Comparison of ENCODE assay signal across 13 cellular contexts in the genomic region with DNA sequence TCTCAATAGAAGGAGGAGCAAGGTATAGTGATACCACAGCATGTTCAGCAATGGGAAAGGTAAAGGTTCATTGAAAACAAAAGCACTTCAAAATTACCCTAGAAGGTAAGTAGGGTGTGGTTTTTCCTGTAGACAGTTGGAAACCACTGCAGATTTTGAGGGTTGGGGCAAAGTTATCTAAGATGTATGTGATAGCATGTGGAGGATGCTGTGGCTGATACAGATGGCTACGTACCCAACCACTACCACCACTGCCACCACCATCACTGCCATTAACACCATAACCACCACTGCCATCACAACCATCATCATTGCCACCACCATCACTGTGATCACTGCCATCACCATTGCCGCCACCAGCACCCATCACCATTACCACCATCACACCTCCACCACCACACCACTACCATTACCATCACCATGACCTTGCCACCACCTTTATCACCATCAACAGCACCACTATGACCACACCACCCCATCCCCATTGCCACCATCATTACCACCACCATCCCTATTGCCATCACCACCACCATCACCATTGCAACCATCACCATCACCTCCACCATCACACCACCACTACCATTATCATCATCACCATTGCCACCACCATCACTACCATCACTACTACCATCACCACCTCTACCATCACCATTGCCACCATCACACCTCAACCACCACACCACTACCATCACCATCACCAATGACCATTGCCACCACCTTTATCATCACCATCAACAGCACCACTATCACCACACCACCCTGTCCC. TPM values are rescaled to one million over a fixed set of nuclear protein-coding genes. Genes with fewer than 3 reads are reported as not detected.
DNase-seq lines count a peak whose midpoint lies in the region; ATAC-seq and TF ChIP-seq lines count a peak whose summit lies in the region.
"Had no signal": no experiment of that assay in that cellular context is flagged by ENCODE, and none has a peak within 500 bp of the region (broad histone marks: within the 10 kb centered on the region; RNA-seq: fewer than 3 reads in every experiment).

No MANE protein-coding gene starts in this region.

- intact Hi-C loops in right cardiac atrium (cut with DNase I): no loop called here
- intact Hi-C loops in esophagus muscularis mucosa (cut with DNase I): loop anchor here (5.0 kb wide), 1 partner anchor 63 kb away; a partner anchor contains a TSS
- intact Hi-C loops in upper lobe of right lung (cut with DNase I): no loop called here
- intact Hi-C loops in sciatic nerve (cut with DNase I): no loop called here
- intact Hi-C loops in gastrocnemius medialis (cut with DNase I; ENCODE audit: low total_unique reads): no loop called here

- in situ Hi-C loops in gastrocnemius medialis (cut with MboI; ENCODE audit: low sequenced_read_pairs in 4 of 4): loop anchor here in 1 of 4 donors (25.0 kb wide), 1 partner anchor 353 kb away; no protein-coding TSS in a partner anchor

- peaks cover 0 to 6% of the 10 kb centered on the region in 2 donors for H3K4me1 ChIP-seq in right atrium auricular region
- H3K4me1 ChIP-seq in right cardiac atrium (ENCODE audit: control insufficient read depth, insufficient read depth, low read length): no peaks in the 10 kb centered on the region
- peaks cover 9 to 23% (median 18%) of the 10 kb centered on the region in 4 donors for H3K4me1 ChIP-seq in esophagus muscularis mucosa
- peaks cover 5% of the 10 kb centered on the region for H3K4me1 ChIP-seq in upper lobe of right lung
- H3K4me1 ChIP-seq in gastrocnemius medialis: peaks cover 4 to 18% of the 10 kb centered on the region in 2 donors

- peaks cover 45% of the 10 kb centered on the region for H3K36me3 Mint-ChIP-seq in activated CD8-positive, alpha-beta memory T cell treated with anti-CD3 and anti-CD28 coated beads, Interleukin-2, amount 10 ng/mL, durations not matched to agents 7 days and 5 days
- H3K36me3 Mint-ChIP-seq in WTC11: peaks cover 16% of the 10 kb centered on the region

- H3K27ac ChIP-seq in right atrium auricular region: no peak overlapping the region
- H3K27ac ChIP-seq in right cardiac atrium (ENCODE audit: low read length): no peak overlapping the region
- no peak overlapping the region for H3K27ac ChIP-seq in esophagus muscularis mucosa (replicated peaks in 1 of 4)
- peak overlapping the region; percentile 99 for H3K27ac ChIP-seq in upper lobe of right lung
- H3K27ac ChIP-seq in gastrocnemius medialis: no peak overlapping the region
- H3K27ac ChIP-seq: C4-2B had no signal

- CTCF ChIA-PET in activated CD8-positive, alpha-beta memory T cell treated with anti-CD3 and anti-CD28 coated beads, Interleukin-2, amount 10 ng/mL, durations not matched to agents 7 days and 5 days (lab: Charles Lee): interaction anchor here (3.6 to 7.9 kb wide), 3 partner anchors 16 to 28 kb away, joined by 23 to 116 read pairs (median 26); a partner anchor contains a TSS
- CTCF ChIA-PET in WTC11 (lab: Charles Lee): interaction anchor here (4.8 kb wide), 1 partner anchor 17 kb away, joined by 44 read pairs; no protein-coding TSS in a partner anchor

- H3K4me3 Mint-ChIP-seq in activated CD8-positive, alpha-beta memory T cell treated with anti-CD3 and anti-CD28 coated beads, Interleukin-2, amount 10 ng/mL, durations not matched to agents 7 days and 5 days: peak overlapping the region; percentile 44
- H3K4me3 Mint-ChIP-seq in WTC11: no peak overlapping the region

- H3K4me1 Mint-ChIP-seq in activated CD8-positive, alpha-beta memory T cell treated with anti-CD3 and anti-CD28 coated beads, Interleukin-2, amount 10 ng/mL, durations not matched to agents 7 days and 5 days: peaks cover 48% of the 10 kb centered on the region
- peaks cover 24% of the 10 kb centered on the region for H3K4me1 Mint-ChIP-seq in WTC11

- TF ChIP-seq CTCF in right atrium auricular region (IDR thresholded peaks at IDR 0.05) (no peak), esophagus muscularis mucosa (IDR thresholded peaks at IDR 0.05) (no peak), upper lobe of right lung (IDR thresholded peaks at IDR 0.05) (no peak), WTC11 (IDR thresholded peaks at IDR 0.05) (no peak), gastrocnemius medialis (IDR thresholded peaks at IDR 0.05 in 4 of 5, conservative IDR thresholded peaks at IDR 0.05 in 1 of 5) (no peak)

- peak; percentile 48 for DNase-seq in right atrium auricular region (ENCODE audit: low spot score)
- DNase-seq in right cardiac atrium: no peak
- DNase-seq in activated CD8-positive, alpha-beta memory T cell treated with anti-CD3 and anti-CD28 coated beads, Interleukin-2, amount 10 ng/mL, durations not matched to agents 7 days and 5 days: peak; percentile 83
- peak; percentile 62 for DNase-seq in esophagus muscularis mucosa (ENCODE audit: extremely low spot score)
- DNase-seq in upper lobe of right lung: no peak
- DNase-seq in sciatic nerve (ENCODE audit: low spot score): no peak
- no peak for DNase-seq in WTC11 (ENCODE audit: low spot score)
- DNase-seq in gastrocnemius medialis: no peak
- DNase-seq: activated CD4-positive, CD25-positive, alpha-beta regulatory T cell treated with anti-CD3 and anti-CD28 coated beads, Interleukin-2, amount 50 U/mL, for 72 hours; left colon; Right ventricle myocardium superior; transverse colon had no signal

- H3K27me3 ChIP-seq in right atrium auricular region (no peaks in the 10 kb centered on the region), right cardiac atrium (ENCODE audit: control insufficient read depth, insufficient read depth) (no peaks in the 10 kb centered on the region), esophagus muscularis mucosa (no peaks in the 10 kb centered on the region), upper lobe of right lung (no peaks in the 10 kb centered on the region), gastrocnemius medialis (peaks cover 0 to 8% (median 0%) of the 10 kb centered on the region in 3 donors)
- H3K27me3 ChIP-seq: transverse colon had no signal

- POLR2A ChIA-PET in WTC11 (lab: Charles Lee): no interaction called here

- no peaks in the 10 kb centered on the region for H3K27me3 Mint-ChIP-seq in activated CD8-positive, alpha-beta memory T cell treated with anti-CD3 and anti-CD28 coated beads, Interleukin-2, amount 10 ng/mL, durations not matched to agents 7 days and 5 days
- peaks cover 7% of the 10 kb centered on the region for H3K27me3 Mint-ChIP-seq in WTC11 (ENCODE audit: low read depth)

- WGBS in right cardiac atrium: 97% methylated on average over 2 of the region's 2 CpGs
- 91% methylated on average over 2 of the region's 2 CpGs for WGBS in esophagus muscularis mucosa

- H3K9me3 Mint-ChIP-seq in activated CD8-positive, alpha-beta memory T cell treated with anti-CD3 and anti-CD28 coated beads, Interleukin-2, amount 10 ng/mL, durations not matched to agents 7 days and 5 days (ENCODE audit: low read depth): peaks cover 14% of the 10 kb centered on the region
- H3K9me3 Mint-ChIP-seq in WTC11: peaks cover 29% of the 10 kb centered on the region

- ATAC-seq in right cardiac atrium (no peak), upper lobe of right lung (no peak), sciatic nerve (no peak), WTC11 (no peak), gastrocnemius medialis (no peak)
- ATAC-seq in activated CD8-positive, alpha-beta memory T cell treated with anti-CD3 and anti-CD28 coated beads, Interleukin-2, amount 10 ng/mL, durations not matched to agents 7 days and 5 days: peak; percentile 4
- ATAC-seq: left colon had no signal

- H3K36me3 ChIP-seq in right atrium auricular region: peaks cover 10% of the 10 kb centered on the region
- H3K36me3 ChIP-seq in esophagus muscularis mucosa: peaks cover 0 to 8% (median 2%) of the 10 kb centered on the region in 4 donors
- no peaks in the 10 kb centered on the region for H3K36me3 ChIP-seq in upper lobe of right lung
- no peaks in the 10 kb centered on the region for H3K36me3 ChIP-seq in gastrocnemius medialis

- H3K27ac Mint-ChIP-seq in activated CD8-positive, alpha-beta memory T cell treated with anti-CD3 and anti-CD28 coated beads, Interleukin-2, amount 10 ng/mL, durations not matched to agents 7 days and 5 days: peak overlapping the region; percentile 91
- no peak overlapping the region for H3K27ac Mint-ChIP-seq in WTC11

- H3K4me3 ChIP-seq in right atrium auricular region (no peak overlapping the region), right cardiac atrium (ENCODE audit: low read length) (no peak overlapping the region), esophagus muscularis mucosa (no peak overlapping the region), upper lobe of right lung (no peak overlapping the region), gastrocnemius medialis (no peak overlapping the region)
- H3K4me3 ChIP-seq: transverse colon had no signal

- no peaks in the 10 kb centered on the region for H3K9me3 ChIP-seq in right atrium auricular region
- H3K9me3 ChIP-seq in right cardiac atrium (ENCODE audit: control insufficient read depth, low read length): no peaks in the 10 kb centered on the region
- no peaks in the 10 kb centered on the region for H3K9me3 ChIP-seq in esophagus muscularis mucosa
- H3K9me3 ChIP-seq in upper lobe of right lung: no peaks in the 10 kb centered on the region
- no peaks in the 10 kb centered on the region for H3K9me3 ChIP-seq in gastrocnemius medialis
- H3K9me3 ChIP-seq: transverse colon had no signal

- no peak for TF ChIP-seq EP300 in esophagus muscularis mucosa (IDR thresholded peaks at IDR 0.05)

- TF ChIP-seq POLR2A in esophagus muscularis mucosa (IDR thresholded peaks at IDR 0.05; ENCODE audit: low read depth): no peak
- TF ChIP-seq POLR2A in gastrocnemius medialis (IDR thresholded peaks at IDR 0.05): no peak

RNA-seq across cellular contexts. Expression of a gene that starts 3.7 kb away (rescaled TPM):
- 1,000 to 10,000 TPM; 1,113 to 1,769 TPM for total RNA-seq in right atrium auricular region
- 100 to 1,000 TPM; 341 to 630 (median 483) TPM for total RNA-seq in right cardiac atrium
- 805 TPM for polyA plus RNA-seq in right cardiac atrium
- total RNA-seq in activated CD8-positive, alpha-beta memory T cell treated with anti-CD3 and anti-CD28 coated beads, Interleukin-2, amount 10 ng/mL, durations not matched to agents 7 days and 5 days: 1,000 to 10,000 TPM; 3,578 to 3,807 TPM
- total RNA-seq in esophagus muscularis mucosa: 1,000 to 10,000 TPM; 1,300 to 2,755 (median 1,711) TPM
- total RNA-seq in upper lobe of right lung: 1,558 TPM
- total RNA-seq in sciatic nerve: 1,367 TPM
- 869 to 943 TPM (median 911 TPM) in 3 replicates for total RNA-seq in WTC11 (2021)
- 100 to 1,000 TPM; 329 to 954 (median 486) TPM for total RNA-seq in gastrocnemius medialis

RNA-seq across cellular contexts. Expression of a gene that starts 28.2 kb away (rescaled TPM):
- total RNA-seq in right atrium auricular region (1 to 10 TPM; 1.2 to 1.7 TPM), right cardiac atrium (1 to 10 TPM in 1 of 4 donors, under 1 TPM in 3; 0.29 to 1.3 (median 0.71) TPM), esophagus muscularis mucosa (1 to 10 TPM; 1.2 to 3.0 (median 2.1) TPM), upper lobe of right lung (6.5 TPM), sciatic nerve (2.1 TPM), WTC11 (2021) (7.1 to 12.1 TPM (median 7.5 TPM) in 3 replicates), gastrocnemius medialis (under 1 TPM; 0.27 to 0.97 (median 0.64) TPM)
- polyA plus RNA-seq in right cardiac atrium: 0.50 TPM
- total RNA-seq in activated CD8-positive, alpha-beta memory T cell treated with anti-CD3 and anti-CD28 coated beads, Interleukin-2, amount 10 ng/mL, durations not matched to agents 7 days and 5 days: 10 to 100 TPM; 30.2 to 32.4 TPM

Comparison
In these comparisons a context has a peak if more than half of its experiments do, and no peak if none do; other contexts are left out.
1. DNase-seq: peak in right atrium auricular region (single experiment), activated CD8-positive, alpha-beta memory T cell treated with anti-CD3 and anti-CD28 coated beads, Interleukin-2, amount 10 ng/mL, durations not matched to agents 7 days and 5 days (single experiment) and esophagus muscularis mucosa (single experiment); none in right cardiac atrium (0 of 3), upper lobe of right lung (single experiment), sciatic nerve (single experiment), WTC11 (single experiment) and gastrocnemius medialis (0 of 2).